8 cellular contexts compared by ENCODE assay signal in genomic region chr19:36915992-36916830, GRCh38. TPM values are rescaled to one million over a fixed set of nuclear protein-coding genes. Genes with fewer than 3 reads are reported as not detected.
DNase-seq lines count a peak whose midpoint lies in the region; ATAC-seq, FAIRE-seq and TF ChIP-seq lines count a peak whose summit lies in the region.

ZNF568 (plus strand) TSS chr19:36916332; CDS start chr19:36922771, 6,439 bp downstream.
ZNF829 (minus strand) TSS chr19:36916291; CDS start chr19:36915167, 1,124 bp downstream.

- H2AFZ ChIP-seq in HepG2 (ENCODE audit: low read length) (peak within 1 kb of the TSS; percentile 91), OCI-LY7 (ENCODE audit: low read length) (no peak within 1 kb of the TSS)

- no peak for TF ChIP-seq POLR2A in HepG2 (IDR thresholded peaks at IDR 0.05; ENCODE audit: insufficient read depth in 1 of 2, low read depth in 2 of 2, low read length in 2 of 2)

- peak; percentile 87 for ATAC-seq in GM18508 (IDR thresholded peaks at IDR 0.05; ENCODE audit: insufficient read depth, unreplicated experiment)
- ATAC-seq in HG03039 (IDR thresholded peaks at IDR 0.05; ENCODE audit: unreplicated experiment), result peak; percentile 81
- peak; percentile 98 for ATAC-seq in HepG2

- WGBS in HepG2 (ENCODE audit: low lambda C conversion rate), result 58% methylated on average over 33 of the region's 57 CpGs

- H3K36me3 ChIP-seq in HepG2 (replicated peaks in 1 of 2; ENCODE audit: control insufficient read depth in 1 of 2, insufficient read depth in 2 of 2, low read length in 2 of 2) (no peaks in the 10 kb centered on the region), OCI-LY7 (ENCODE audit: insufficient read depth, low read length) (no peaks in the 10 kb centered on the region)

- CTCF ChIA-PET in HepG2 (lab: Yijun Ruan, JAX; ENCODE audit: low intra/inter-chr PET ratio, low total read pairs), result no interaction called here
- CTCF ChIA-PET in OCI-LY7 (lab: Charles Lee; ENCODE audit: unreplicated experiment), result no interaction called here

- peaks cover 83% of the 10 kb centered on the region for H3K9me3 ChIP-seq in HepG2 (ENCODE audit: low read length)
- H3K9me3 ChIP-seq in OCI-LY7 (ENCODE audit: low read length), result peaks cover 13% of the 10 kb centered on the region; the same call in 1 of the 2 replicates

- BruUV-seq in HepG2 (replicated peaks; lab: Mats Ljungman, UMichigan), result no TSS peak
- no TSS peak for BruUV-seq in OCI-LY7 (replicated peaks; lab: Mats Ljungman, UMichigan)

- H3K9ac ChIP-seq in HepG2 (ENCODE audit: insufficient read depth, low read depth, low read length), result peak within 1 kb of the TSS; percentile 68

- H3K4me3 ChIP-seq in HepG2 (replicated peaks in 1 of 3; ENCODE audit: insufficient read depth in 1 of 3, low read depth in 2 of 3, low read length in 3 of 3) (peak within 1 kb of the TSS; percentile 63 to 74 (median 73); a peak in 5 of 6 replicates), OCI-LY7 (ENCODE audit: low read depth, low read length, poor library complexity, severe bottlenecking) (no peak within 1 kb of the TSS)

- DNase-seq in NCI-H2227 treated with DMSO at 0.1 percent for 48 hours (lab: John Stamatoyannopoulos, UW), result peak; percentile 70
- DNase-seq in activated CD4-positive, alpha-beta T cell treated with anti-CD3 and anti-CD28 coated beads, Interleukin-2, amount 50 U/mL, for 48 hours, result peak; percentile 90 to 93
- peak; percentile 88 for DNase-seq in dermis blood vessel endothelial cell
- DNase-seq in HepG2 (ENCODE audit: low spot score), result peak; percentile 69
- peak; percentile 80 for DNase-seq in stimulated activated CD4-positive, alpha-beta T cell treated with anti-CD3 and anti-CD28 coated beads, Interleukin-2, amount 100 ng/mL, for 4 hours (ENCODE audit: low read depth)
- no peak for DNase-seq in OCI-LY7 (ENCODE audit: low spot score)

- H3K4me2 ChIP-seq in HepG2 (ENCODE audit: low read depth, low read length) (peak within 1 kb of the TSS; percentile 56), OCI-LY7 (ENCODE audit: low read length) (no peak within 1 kb of the TSS)

- no peaks in the 10 kb centered on the region for H3K9me2 ChIP-seq in OCI-LY7 (ENCODE audit: insufficient read depth, low read length)

- H3K27ac ChIP-seq in HepG2 (ENCODE audit: extremely low read length, insufficient read depth, low read length) (peak within 1 kb of the TSS; percentile 66), OCI-LY7 (ENCODE audit: low read depth, low read length, poor library complexity, severe bottlenecking) (no peak within 1 kb of the TSS)

- intact Hi-C loops in HepG2 (cut with micrococcal nuclease; ENCODE audit: unreplicated experiment) (loop anchor here (1.0 to 5.0 kb wide), 2 partner anchors 162 to 551 kb away; partner anchors contain the start of genes ZNF420, ZNF569 and ZNF570), OCI-LY7 (cut with micrococcal nuclease; ENCODE audit: unreplicated experiment) (no loop called here)

- H3K4me1 ChIP-seq in HepG2 (ENCODE audit: insufficient read depth, low read length) (no peaks in the 10 kb centered on the region), OCI-LY7 (ENCODE audit: insufficient read depth, low read length, poor library complexity, severe bottlenecking) (no peaks in the 10 kb centered on the region)

- POLR2A ChIA-PET in HepG2 (lab: Yijun Ruan, JAX), result no interaction called here
- POLR2A ChIA-PET in OCI-LY7 (lab: Charles Lee), result no interaction called here

- in situ Hi-C loops in HepG2 (cut with HindIII; ENCODE audit: extremely low pct_ligation_motif_present, low pct_unique_long_range_greater_than_20kb), result no loop called here

- H4K20me1 ChIP-seq in HepG2 (ENCODE audit: insufficient read depth, low read length), result no peaks in the 10 kb centered on the region
- no peaks in the 10 kb centered on the region for H4K20me1 ChIP-seq in OCI-LY7 (ENCODE audit: insufficient read depth, low read length)

- no peak for FAIRE-seq in HepG2 (lab: Jason Lieb, UNC)

- H3K79me2 ChIP-seq in HepG2 (ENCODE audit: insufficient read depth, low read length) (no peaks in the 10 kb centered on the region), OCI-LY7 (ENCODE audit: insufficient read depth, low read depth, low read length) (no peaks in the 10 kb centered on the region)

- no peak for TF ChIP-seq EP300 in HepG2 (IDR thresholded peaks at IDR 0.05; ENCODE audit: low read depth in 2 of 2, low read length in 2 of 2)
- TF ChIP-seq EP300 in HepG2 (CRISPR knock-in tag; IDR thresholded peaks at IDR 0.05; ENCODE audit: borderline replicate concordance), result no peak

- no peaks in the 10 kb centered on the region for H3K27me3 ChIP-seq in HepG2 (ENCODE audit: control insufficient read depth in 1 of 2, insufficient read depth in 2 of 2, low read length in 2 of 2)

- TF ChIP-seq CTCF in HepG2 (CRISPR knock-in tag; IDR thresholded peaks at IDR 0.05) (peak; percentile 76), OCI-LY7 (conservative IDR thresholded peaks at IDR 0.05; ENCODE audit: low read length) (no peak)

- no peak for TF ChIP-seq RAD21 in HepG2 (CRISPR knock-in tag; IDR thresholded peaks at IDR 0.05)

TF ChIP-seq in HepG2, 621 proteins besides CTCF, POLR2A, EP300 and RAD21 (continues in another document):
- no peak for TF ChIP-seq ZNF747 (CRISPR knock-in tag; IDR thresholded peaks at IDR 0.05; ENCODE audit: borderline replicate concordance)
- no peak for TF ChIP-seq ATF4 (CRISPR knock-in tag; IDR thresholded peaks at IDR 0.05)
- TF ChIP-seq AGO1 (IDR thresholded peaks at IDR 0.05; ENCODE audit: low read depth, low read length, poor library complexity, severe bottlenecking), result no peak

RNA-seq across cellular contexts. Expression of gene ZNF568, which starts in this region (rescaled TPM):
- 6.6 and 7.3 TPM in 2 replicates for total RNA-seq in dermis blood vessel endothelial cell
- total RNA-seq in HepG2 (2016; rRNA removed; fragmentation: Illumina TruSeq; extraction: Trizol), result 1.00 and 1.9 TPM in 2 replicates
- 0.26 and 0.30 TPM in 2 replicates for total RNA-seq in HepG2 (2016; cell fraction: cytosol; rRNA removed; fragmentation: Illumina TruSeq; extraction: Trizol; ENCODE audit: low read depth)
- total RNA-seq in HepG2 (2016; cell fraction: insoluble cytoplasmic fraction; rRNA removed; fragmentation: Illumina TruSeq; extraction: Trizol), result 1.4 TPM in 2 replicates
- 0.71 and 0.79 TPM in 2 replicates for total RNA-seq in HepG2 (2016; cell fraction: membrane; rRNA removed; fragmentation: Illumina TruSeq; extraction: Trizol)
- 0.60 and 1.6 TPM in 2 replicates for total RNA-seq in HepG2 (2016; cell fraction: nucleus; rRNA removed; fragmentation: Illumina TruSeq; extraction: Trizol)
- 0.15 and 0.22 TPM in 2 replicates for polyA plus RNA-seq in HepG2 (2011; rRNA removed)
- 0.19 and 0.23 TPM in 2 replicates for polyA plus RNA-seq in HepG2 (2011; cell fraction: cytosol; rRNA removed)
- polyA plus RNA-seq in HepG2 (2011; cell fraction: nucleus; rRNA removed), result 0.14 and 0.26 TPM in 2 replicates
- 0.43 and 0.47 TPM in 2 replicates for polyA plus RNA-seq in HepG2 (2012)
- polyA plus RNA-seq in HepG2 (2016; cell fraction: cytosol; fragmentation: Illumina TruSeq; extraction: Trizol; ENCODE audit: low read depth), result 0.18 and 0.22 TPM in 2 replicates
- 0.69 and 1.4 TPM in 2 replicates for polyA plus RNA-seq in HepG2 (2016; cell fraction: insoluble cytoplasmic fraction; fragmentation: Illumina TruSeq; extraction: Trizol; ENCODE audit: low read depth)
- polyA plus RNA-seq in HepG2 (2016; cell fraction: membrane; fragmentation: Illumina TruSeq; extraction: Trizol; ENCODE audit: low read depth), result 0.33 and 0.40 TPM in 2 replicates
- 0.83 and 2.1 TPM in 2 replicates for polyA plus RNA-seq in HepG2 (2016; cell fraction: nucleus; fragmentation: Illumina TruSeq; extraction: Trizol; ENCODE audit: insufficient read depth, low read depth)
- 1.2 TPM in 1 of 2 replicates, not detected in the other for polyA minus RNA-seq in HepG2 (2011; rRNA and poly(A)+ RNA removed; ENCODE audit: low replicate concordance)
- 0.53 TPM in 1 of 2 replicates, not detected in the other for polyA minus RNA-seq in HepG2 (2011; cell fraction: cytosol; rRNA and poly(A)+ RNA removed)
- polyA minus RNA-seq in HepG2 (2011; cell fraction: nucleus; rRNA and poly(A)+ RNA removed), result 0.90 and 2.2 TPM in 2 replicates
- total RNA-seq in OCI-LY7 (2014; rRNA removed; shearing (Covaris generic)), result 0.13 and 0.15 TPM in 2 replicates
- total RNA-seq in OCI-LY7 (2022), result 0.11 TPM in 1 of 2 replicates, not detected in the other

RNA-seq across cellular contexts. Expression of gene ZNF829, which starts in this region (rescaled TPM):
- total RNA-seq in dermis blood vessel endothelial cell (2.0 and 3.7 TPM in 2 replicates), HepG2 (2016; rRNA removed; fragmentation: Illumina TruSeq; extraction: Trizol) (0.86 and 1.6 TPM in 2 replicates), OCI-LY7 (2022) (not detected in 2 replicates)
- 0.09 and 0.20 TPM in 2 replicates for total RNA-seq in HepG2 (2016; cell fraction: cytosol; rRNA removed; fragmentation: Illumina TruSeq; extraction: Trizol; ENCODE audit: low read depth)
- 0.84 and 1.6 TPM in 2 replicates for total RNA-seq in HepG2 (2016; cell fraction: insoluble cytoplasmic fraction; rRNA removed; fragmentation: Illumina TruSeq; extraction: Trizol)
- total RNA-seq in HepG2 (2016; cell fraction: membrane; rRNA removed; fragmentation: Illumina TruSeq; extraction: Trizol), result 0.34 and 0.43 TPM in 2 replicates
- 0.66 and 0.78 TPM in 2 replicates for total RNA-seq in HepG2 (2016; cell fraction: nucleus; rRNA removed; fragmentation: Illumina TruSeq; extraction: Trizol)
- polyA plus RNA-seq in HepG2 (2011; rRNA removed), result 0.10 and 0.15 TPM in 2 replicates
- 0.05 and 0.14 TPM in 2 replicates for polyA plus RNA-seq in HepG2 (2011; cell fraction: cytosol; rRNA removed)
- polyA plus RNA-seq in HepG2 (2011; cell fraction: nucleus; rRNA removed), result 0.08 and 0.16 TPM in 2 replicates
- 0.11 and 0.35 TPM in 2 replicates for polyA plus RNA-seq in HepG2 (2012)
- 0.02 and 0.03 TPM in 2 replicates for polyA plus RNA-seq in HepG2 (2016; cell fraction: cytosol; fragmentation: Illumina TruSeq; extraction: Trizol; ENCODE audit: low read depth)
- polyA plus RNA-seq in HepG2 (2016; cell fraction: insoluble cytoplasmic fraction; fragmentation: Illumina TruSeq; extraction: Trizol; ENCODE audit: low read depth), result 0.86 and 0.91 TPM in 2 replicates
- polyA plus RNA-seq in HepG2 (2016; cell fraction: membrane; fragmentation: Illumina TruSeq; extraction: Trizol; ENCODE audit: low read depth), result 0.10 and 0.13 TPM in 2 replicates
- 1.00 and 1.3 TPM in 2 replicates for polyA plus RNA-seq in HepG2 (2016; cell fraction: nucleus; fragmentation: Illumina TruSeq; extraction: Trizol; ENCODE audit: insufficient read depth, low read depth)
- 0.18 TPM in 1 of 2 replicates, not detected in the other for polyA minus RNA-seq in HepG2 (2011; rRNA and poly(A)+ RNA removed; ENCODE audit: low replicate concordance)
- polyA minus RNA-seq in HepG2 (2011; cell fraction: cytosol; rRNA and poly(A)+ RNA removed), result 0.40 TPM in 1 of 2 replicates, not detected in the other
- 0.52 and 0.75 TPM in 2 replicates for polyA minus RNA-seq in HepG2 (2011; cell fraction: nucleus; rRNA and poly(A)+ RNA removed)
- not detected in 2 replicates for total RNA-seq in OCI-LY7 (2014; rRNA removed; shearing (Covaris generic))
